ENCODE assay signal across 2 cellular contexts in genomic region chr5:76657091-76657490, GRCh38.
TF ChIP-seq lines count a peak whose summit lies in the region.

No MANE protein-coding gene starts in this region.

TF ChIP-seq in IMR-90, 13 proteins besides CTCF, POLR2A, EP300 and RAD21:
- TF ChIP-seq BHLHE40 (IDR thresholded peaks at IDR 0.05; ENCODE audit: low read depth, low read length) (no peak), MAFK (IDR thresholded peaks at IDR 0.05; ENCODE audit: low read depth, low read length) (no peak), ELK1 (IDR thresholded peaks at IDR 0.05; ENCODE audit: borderline replicate concordance, low read depth, low read length) (no peak), CEBPB (IDR thresholded peaks at IDR 0.05; ENCODE audit: low read depth, low read length) (no peak), MXI1 (IDR thresholded peaks at IDR 0.05; ENCODE audit: borderline replicate concordance, low read depth, low read length) (no peak), FOS (IDR thresholded peaks at IDR 0.05; ENCODE audit: low read depth, low read length) (no peak), SMC3 (IDR thresholded peaks at IDR 0.05; ENCODE audit: low read depth, low read length) (no peak), RCOR1 (IDR thresholded peaks at IDR 0.05; ENCODE audit: insufficient replicate concordance, low read length) (no peak), NFE2L2 (IDR thresholded peaks at IDR 0.05; ENCODE audit: low read depth, low read length) (no peak)

TF ChIP-seq in endothelial cell of umbilical vein, 7 proteins besides CTCF, POLR2A, EP300 and RAD21:
- TF ChIP-seq POLR2AphosphoS5 (IDR thresholded peaks at IDR 0.05; ENCODE audit: insufficient read depth, low read depth, low read length), result no peak
